2 cellular contexts compared by ENCODE assay signal in genomic region chr15:88704791-88705768, GRCh38.
TF ChIP-seq lines count a peak whose summit lies in the region.

No MANE protein-coding gene starts in this region.

TF ChIP-seq in IMR-90, 13 proteins besides CTCF, POLR2A, EP300 and RAD21:
- TF ChIP-seq MAFK (IDR thresholded peaks at IDR 0.05; ENCODE audit: low read depth, low read length) (no peak), BHLHE40 (IDR thresholded peaks at IDR 0.05; ENCODE audit: low read depth, low read length) (no peak)

TF ChIP-seq in HepG2, 621 proteins besides CTCF, POLR2A, EP300 and RAD21:
- TF ChIP-seq ZNF484 (CRISPR knock-in tag; IDR thresholded peaks at IDR 0.05; ENCODE audit: borderline replicate concordance, low read depth) (no peak), STAT5B (CRISPR knock-in tag; IDR thresholded peaks at IDR 0.05) (no peak), MTF1 (CRISPR knock-in tag; IDR thresholded peaks at IDR 0.05) (no peak), NR0B2 (CRISPR knock-in tag; IDR thresholded peaks at IDR 0.05) (no peak), XBP1 (CRISPR knock-in tag; IDR thresholded peaks at IDR 0.05) (no peak), AHDC1 (CRISPR knock-in tag; IDR thresholded peaks at IDR 0.05; ENCODE audit: borderline replicate concordance) (no peak), HOXA5 (CRISPR knock-in tag; IDR thresholded peaks at IDR 0.05) (no peak), HNRNPK (IDR thresholded peaks at IDR 0.05; ENCODE audit: low read depth, low read length, poor library complexity, severe bottlenecking) (peak; percentile 99), ZNF512 (CRISPR knock-in tag; IDR thresholded peaks at IDR 0.05) (no peak), GRHL1 (CRISPR knock-in tag; conservative IDR thresholded peaks at IDR 0.05) (no peak), ZBTB40 (IDR thresholded peaks at IDR 0.05) (peak; percentile 29; the same call in 1 of the 2 replicates), ZBTB40 (CRISPR knock-in tag; IDR thresholded peaks at IDR 0.05) (peak; percentile 98)
